In genomic region chr16:11797166-11797956, GRCh38 we compare ENCODE assay signal across 8 cellular contexts. TPM values are rescaled to one million over a fixed set of nuclear protein-coding genes. Genes with fewer than 3 reads are reported as not detected.
DNase-seq lines count a peak whose midpoint lies in the region; ATAC-seq, FAIRE-seq and TF ChIP-seq lines count a peak whose summit lies in the region.

Gene ZC3H7A, minus strand, starts transcription at chr16:11797258. Its CDS starts 14,904 bp downstream, at chr16:11782354.

- TF ChIP-seq EP300 in HepG2 (IDR thresholded peaks at IDR 0.05; ENCODE audit: low read depth in 2 of 2, low read length in 2 of 2) (0 out of 4 replicates have a peak, but pooled peaks of 1 of the 2 experiments have one; percentile 5), HepG2 (CRISPR knock-in tag; IDR thresholded peaks at IDR 0.05; ENCODE audit: borderline replicate concordance) (peak; percentile 67; the same call in 1 of the 2 replicates)

- H3K79me2 ChIP-seq in HepG2 (ENCODE audit: insufficient read depth, low read length) = peaks cover 67% of the 10 kb centered on the region

- FAIRE-seq in HepG2 (lab: Jason Lieb, UNC) = peak; percentile 42

- peak within 1 kb of the TSS; percentile 97 to 99 (median 98) for H3K27ac Mint-ChIP-seq in CD14-positive monocyte
- peak within 1 kb of the TSS; percentile 95 for H3K27ac Mint-ChIP-seq in dendritic cell treated with granulocyte-macrophage colony-stimulating factor and Interleukin-4, amounts not matched to agents 40 ng/mL and 50 ng/mL, for 4 days

- BruUV-seq in HepG2 (replicated peaks; lab: Mats Ljungman, UMichigan) = TSS peak; percentile 86

- H4K20me1 ChIP-seq in HepG2 (ENCODE audit: insufficient read depth, low read length) = peaks cover 33% of the 10 kb centered on the region

- under 1% methylated on average over 51 of the region's 80 CpGs for WGBS in HepG2 (ENCODE audit: low lambda C conversion rate)

- peaks cover 78% of the 10 kb centered on the region for H3K4me1 ChIP-seq in HepG2 (ENCODE audit: insufficient read depth, low read length)

- TF ChIP-seq RAD21 in HepG2 (CRISPR knock-in tag; IDR thresholded peaks at IDR 0.05) = peak; percentile 90

- peaks cover 72% of the 10 kb centered on the region for H3K4me1 Mint-ChIP-seq in CD14-positive monocyte
- peaks cover 78% of the 10 kb centered on the region for H3K4me1 Mint-ChIP-seq in dendritic cell treated with granulocyte-macrophage colony-stimulating factor and Interleukin-4, amounts not matched to agents 40 ng/mL and 50 ng/mL, for 4 days (ENCODE audit: low read depth)

- peak within 1 kb of the TSS; percentile 94 for H3K4me2 ChIP-seq in HepG2 (ENCODE audit: low read depth, low read length)

- peaks cover 24 to 34% of the 10 kb centered on the region in 2 donors for H3K36me3 Mint-ChIP-seq in CD14-positive monocyte
- peaks cover 51% of the 10 kb centered on the region for H3K36me3 Mint-ChIP-seq in dendritic cell treated with granulocyte-macrophage colony-stimulating factor and Interleukin-4, amounts not matched to agents 40 ng/mL and 50 ng/mL, for 4 days (ENCODE audit: low read depth)

- peak within 1 kb of the TSS; percentile 92 to 99 for H3K4me3 Mint-ChIP-seq in CD14-positive monocyte
- peak within 1 kb of the TSS; percentile 97 for H3K4me3 Mint-ChIP-seq in dendritic cell treated with granulocyte-macrophage colony-stimulating factor and Interleukin-4, amounts not matched to agents 40 ng/mL and 50 ng/mL, for 4 days

- in situ Hi-C loops in HepG2 (cut with HindIII; ENCODE audit: extremely low pct_ligation_motif_present, low pct_unique_long_range_greater_than_20kb) = no loop called here

- intact Hi-C loops in CD14-positive monocyte (cut with micrococcal nuclease) (loop anchor here (2.0 to 5.0 kb wide), 3 partner anchors 53 to 55 kb away; partner anchors contain the start of genes RSL1D1 (in 2 of the 2) and TXNDC11 (in 2 of the 2)), HepG2 (cut with micrococcal nuclease; ENCODE audit: unreplicated experiment) (loop anchor here (5.0 to 10.0 kb wide), 2 partner anchors 115 to 213 kb away; partner anchors contain the start of gene LITAF)
- intact Hi-C loops in dendritic cell treated with granulocyte-macrophage colony-stimulating factor and Interleukin-4, amounts not matched to agents 40 ng/mL and 50 ng/mL, for 4 days (cut with micrococcal nuclease) = loop anchor here (5.0 kb wide), 2 partner anchors 55 kb away; partner anchors contain the start of genes RSL1D1 and TXNDC11

- H3K9ac ChIP-seq in HepG2 (ENCODE audit: insufficient read depth, low read depth, low read length) = peak within 1 kb of the TSS; percentile 95

- H3K36me3 ChIP-seq in HepG2 (replicated peaks in 1 of 2; ENCODE audit: control insufficient read depth in 1 of 2, insufficient read depth in 2 of 2, low read length in 2 of 2) = peaks cover 0 to 8% of the 10 kb centered on the region in 2 experiments; a peak in 2 of 5 replicates

- H3K27me3 ChIP-seq in HepG2 (ENCODE audit: control insufficient read depth in 1 of 2, insufficient read depth in 2 of 2, low read length in 2 of 2) = no peaks in the 10 kb centered on the region; a peak in 1 of 5 replicates

- CTCF ChIA-PET in HepG2 (lab: Yijun Ruan, JAX; ENCODE audit: low intra/inter-chr PET ratio, low total read pairs) = interaction anchor here (1.1 kb wide), 1 partner anchor 74 kb away, joined by 3 read pairs; no protein-coding TSS in a partner anchor

- peaks cover 0 to 4% (median 1%) of the 10 kb centered on the region in 3 donors for H3K27me3 Mint-ChIP-seq in CD14-positive monocyte (ENCODE audit: low read depth in 3 of 3)
- H3K27me3 Mint-ChIP-seq in dendritic cell treated with granulocyte-macrophage colony-stimulating factor and Interleukin-4, amounts not matched to agents 40 ng/mL and 50 ng/mL, for 4 days = no peaks in the 10 kb centered on the region

- POLR2A ChIA-PET in HepG2 (lab: Yijun Ruan, JAX) = interaction anchor here (0.5 to 5.9 kb wide), 60 partner anchors 11 to 489 kb away, joined by 3 to 207 read pairs (median 6); partner anchors contain the start of genes GSPT1, LITAF, RSL1D1 and TXNDC11

- DNase-seq in CD14-positive monocyte (ENCODE audit: low spot score) (peak; percentile 95), NCI-H748 (lab: John Stamatoyannopoulos, UW; ENCODE audit: unreplicated experiment) (peak; percentile 95), HepG2 (ENCODE audit: low spot score) (peak; percentile 98)
- DNase-seq in activated CD4-positive, alpha-beta T cell treated with anti-CD3 and anti-CD28 coated beads, Interleukin-2, amount 50 U/mL, for 24 hours (ENCODE audit: low read depth in 1 of 2, low spot score in 1 of 2) = peak; percentile 79 to 87
- DNase-seq in stimulated activated CD4-positive, alpha-beta T cell treated with anti-CD3 and anti-CD28 coated beads, Interleukin-4, amount 100 ng/mL, for 1 hour = peak; percentile 92

- ATAC-seq in GM19351 (IDR thresholded peaks at IDR 0.05; ENCODE audit: unreplicated experiment) (peak; percentile 87), HG03521 (IDR thresholded peaks at IDR 0.05; ENCODE audit: unreplicated experiment) (peak; percentile 94), HepG2 (peak; percentile 96)

- peak; percentile 100 for TF ChIP-seq POLR2A in HepG2 (IDR thresholded peaks at IDR 0.05; ENCODE audit: insufficient read depth in 1 of 2, low read depth in 2 of 2, low read length in 2 of 2)

- peak within 1 kb of the TSS; percentile 85 for H3K27ac ChIP-seq in HepG2 (ENCODE audit: extremely low read length, insufficient read depth, low read length)

- H3K4me3 ChIP-seq in HepG2 (replicated peaks in 1 of 3; ENCODE audit: insufficient read depth in 1 of 3, low read depth in 2 of 3, low read length in 3 of 3) = peak within 1 kb of the TSS; percentile 79 to 100 (median 91)

- H3K9me3 ChIP-seq in HepG2 (ENCODE audit: low read length) = no peaks in the 10 kb centered on the region

- TF ChIP-seq CTCF in CD14-positive monocyte (IDR thresholded peaks at IDR 0.05) (peak; percentile 78), HepG2 (CRISPR knock-in tag; IDR thresholded peaks at IDR 0.05) (peak; percentile 80)

- no peak within 1 kb of the TSS for H2AFZ ChIP-seq in HepG2 (ENCODE audit: low read length)

- H3K9me3 Mint-ChIP-seq in CD14-positive monocyte = peaks cover 0 to 9% (median 0%) of the 10 kb centered on the region in 7 donors
- no peaks in the 10 kb centered on the region for H3K9me3 Mint-ChIP-seq in dendritic cell treated with granulocyte-macrophage colony-stimulating factor and Interleukin-4, amounts not matched to agents 40 ng/mL and 50 ng/mL, for 4 days

TF ChIP-seq in HepG2, 621 proteins besides CTCF, POLR2A, EP300 and RAD21 (continues in another document):
- no peak for TF ChIP-seq HHEX (CRISPR knock-in tag; IDR thresholded peaks at IDR 0.05)
- peak; percentile 56 for TF ChIP-seq AGO1 (IDR thresholded peaks at IDR 0.05; ENCODE audit: low read depth, low read length, poor library complexity, severe bottlenecking)
- TF ChIP-seq ZNF484 (CRISPR knock-in tag; IDR thresholded peaks at IDR 0.05; ENCODE audit: borderline replicate concordance, low read depth) = peak; percentile 90; the same call in 1 of the 2 replicates
- no peak for TF ChIP-seq ZNF530 (CRISPR knock-in tag; IDR thresholded peaks at IDR 0.05; ENCODE audit: low read depth)
- no peak for TF ChIP-seq CC2D1A (CRISPR knock-in tag; IDR thresholded peaks at IDR 0.05)
- TF ChIP-seq ZNF432 (CRISPR knock-in tag; IDR thresholded peaks at IDR 0.05; ENCODE audit: borderline replicate concordance) = no peak
- TF ChIP-seq TFAP4 (IDR thresholded peaks at IDR 0.05; ENCODE audit: borderline replicate concordance, low read depth) = peak; percentile 58; the same call in 1 of the 2 replicates
- TF ChIP-seq GPBP1L1 (CRISPR knock-in tag; IDR thresholded peaks at IDR 0.05) = no peak

RNA-seq across cellular contexts. Expression of gene ZC3H7A, which starts in this region (rescaled TPM):
- 10 to 100 TPM; 22.6 to 27.5 TPM for polyA plus RNA-seq in CD14-positive monocyte
- 29.2 and 51.5 TPM in 2 replicates for total RNA-seq in HepG2 (2016; rRNA removed; fragmentation: Illumina TruSeq; extraction: Trizol)
- 36.4 and 39.0 TPM in 2 replicates for total RNA-seq in HepG2 (2016; cell fraction: cytosol; rRNA removed; fragmentation: Illumina TruSeq; extraction: Trizol; ENCODE audit: low read depth)
- total RNA-seq in HepG2 (2016; cell fraction: insoluble cytoplasmic fraction; rRNA removed; fragmentation: Illumina TruSeq; extraction: Trizol) = 27.9 and 45.5 TPM in 2 replicates
- 21.9 and 22.1 TPM in 2 replicates for total RNA-seq in HepG2 (2016; cell fraction: membrane; rRNA removed; fragmentation: Illumina TruSeq; extraction: Trizol)
- total RNA-seq in HepG2 (2016; cell fraction: nucleus; rRNA removed; fragmentation: Illumina TruSeq; extraction: Trizol) = 62.9 and 69.9 TPM in 2 replicates
- polyA plus RNA-seq in HepG2 (2011; rRNA removed) = 28.4 and 36.8 TPM in 2 replicates
- 17.3 and 26.0 TPM in 2 replicates for polyA plus RNA-seq in HepG2 (2011; cell fraction: cytosol; rRNA removed)
- polyA plus RNA-seq in HepG2 (2011; cell fraction: nucleus; rRNA removed) = 65.4 and 82.1 TPM in 2 replicates
- 38.8 and 45.6 TPM in 2 replicates for polyA plus RNA-seq in HepG2 (2012)
- polyA plus RNA-seq in HepG2 (2016; cell fraction: cytosol; fragmentation: Illumina TruSeq; extraction: Trizol; ENCODE audit: low read depth) = 7.0 and 7.9 TPM in 2 replicates
- 53.0 and 59.0 TPM in 2 replicates for polyA plus RNA-seq in HepG2 (2016; cell fraction: insoluble cytoplasmic fraction; fragmentation: Illumina TruSeq; extraction: Trizol; ENCODE audit: low read depth)
- polyA plus RNA-seq in HepG2 (2016; cell fraction: membrane; fragmentation: Illumina TruSeq; extraction: Trizol; ENCODE audit: low read depth) = 12.7 and 13.1 TPM in 2 replicates
- polyA plus RNA-seq in HepG2 (2016; cell fraction: nucleus; fragmentation: Illumina TruSeq; extraction: Trizol; ENCODE audit: insufficient read depth, low read depth) = 118 and 123 TPM in 2 replicates
- 15.6 and 21.1 TPM in 2 replicates for polyA minus RNA-seq in HepG2 (2011; rRNA and poly(A)+ RNA removed; ENCODE audit: low replicate concordance)
- 19.2 and 27.3 TPM in 2 replicates for polyA minus RNA-seq in HepG2 (2011; cell fraction: cytosol; rRNA and poly(A)+ RNA removed)
- polyA minus RNA-seq in HepG2 (2011; cell fraction: nucleus; rRNA and poly(A)+ RNA removed) = 93.7 and 101 TPM in 2 replicates

Comparison
In these comparisons a context has a peak if more than half of its experiments do, and no peak if none do; other contexts are left out.
1. Peak in every context shown above with its lines: DNase-seq, ATAC-seq, H3K4me3 ChIP-seq and H3K27ac ChIP-seq.